In the genomic region with DNA sequence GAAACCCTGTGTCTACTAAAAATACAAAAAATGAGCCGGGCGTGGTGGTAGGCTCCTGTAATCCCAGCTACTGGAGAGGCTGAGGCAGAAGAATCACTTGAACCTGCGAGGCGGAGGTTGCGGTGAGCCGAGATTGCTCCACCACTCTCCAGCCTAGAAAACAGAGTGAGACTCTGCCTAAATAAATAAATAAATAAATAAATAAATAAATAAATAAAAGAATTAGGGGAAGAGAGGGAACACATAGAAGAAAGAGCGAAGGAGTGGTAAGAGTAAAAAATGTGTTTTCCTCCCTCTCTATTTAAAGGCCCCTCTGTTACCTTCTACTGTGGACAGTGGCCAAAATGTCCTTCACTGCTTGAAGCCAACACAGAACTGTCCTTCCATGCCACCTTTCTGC, we compare ENCODE assay signal across 31 cellular contexts.
"Had no signal": no experiment of that assay in that cellular context is flagged by ENCODE, and none has a peak within 500 bp of the region (broad histone marks: within the 10 kb centered on the region; RNA-seq: fewer than 3 reads in every experiment).

No MANE protein-coding gene starts in this region.

- ATAC-seq: activated CD4-positive, alpha-beta T cell treated with anti-CD3 and anti-CD28 coated beads for 36 hours; activated CD8-positive, alpha-beta memory T cell treated with anti-CD3 and anti-CD28 coated beads, Interleukin-2, amount 10 ng/mL, durations not matched to agents 7 days and 5 days; activated CD8-positive, alpha-beta T cell treated with anti-CD3 and anti-CD28 coated beads, Interleukin-2, amount 10 ng/mL, durations not matched to agents 7 days and 5 days; activated naive CD8-positive, alpha-beta T cell treated with anti-CD3 and anti-CD28 coated beads, Interleukin-2, amount 50 U/mL, for 24 hours had no signal

- H3K27me3 ChIP-seq: ascending aorta, cardiac muscle cell had no signal

- H3K4me1 ChIP-seq: ascending aorta had no signal

- H3K36me3 ChIP-seq: ascending aorta, cardiac muscle cell had no signal

- FAIRE-seq: bronchial epithelial cell, TTC549 had no signal

- H3K4me3 ChIP-seq: ascending aorta, cardiac muscle cell had no signal

- H3K27ac ChIP-seq: ascending aorta, cardiac muscle cell, VCaP had no signal

- DNase-seq: activated B cell treated with CpG ODN at 0.5 μM for 24 hours; activated CD4-positive, alpha-beta memory T cell treated with anti-CD3 and anti-CD28 coated beads, Interleukin-2, amount 10 ng/mL, durations not matched to agents 7 days and 5 days; activated CD4-positive, alpha-beta T cell treated with anti-CD3 and anti-CD28 coated beads for 36 hours; activated CD4-positive, alpha-beta T cell treated with anti-CD3 and anti-CD28 coated beads for 48 hours; activated CD4-positive, alpha-beta T cell treated with anti-CD3 and anti-CD28 coated beads, Interleukin-2, amount 10 ng/mL, durations not matched to agents 7 days and 5 days; activated CD4-positive, alpha-beta T cell treated with anti-CD3 and anti-CD28 coated beads, Interleukin-2, amount 50 U/mL, for 48 hours; activated CD4-positive, CD25-positive, alpha-beta regulatory T cell treated with anti-CD3 and anti-CD28 coated beads, Interleukin-2, amount 50 U/mL, for 72 hours; activated CD8-positive, alpha-beta memory T cell treated with anti-CD3 and anti-CD28 coated beads for 24 hours; activated CD8-positive, alpha-beta memory T cell treated with anti-CD3 and anti-CD28 coated beads, Interleukin-2, amount 10 ng/mL, durations not matched to agents 7 days and 5 days; activated CD8-positive, alpha-beta memory T cell treated with anti-CD3 and anti-CD28 coated beads, Interleukin-2, amount 50 U/mL, for 48 hours; activated CD8-positive, alpha-beta T cell treated with anti-CD3 and anti-CD28 coated beads, Interleukin-2, amount 10 ng/mL, durations not matched to agents 7 days and 5 days; activated effector memory CD4-positive, alpha-beta T cell treated with Interleukin-2 at 50 U/mL for 16 hours; activated gamma-delta T cell; activated naive CD4-positive, alpha-beta T cell treated with anti-CD3 and anti-CD28 coated beads, Interleukin-2, amount 10 ng/mL, durations not matched to agents 7 days and 5 days; activated naive CD4-positive, alpha-beta T cell treated with Interleukin-2 at 50 U/mL for 16 hours; activated naive CD8-positive, alpha-beta T cell treated with anti-CD3 and anti-CD28 coated beads, Interleukin-2, amount 10 ng/mL, durations not matched to agents 7 days and 5 days; activated naive CD8-positive, alpha-beta T cell treated with anti-CD3 and anti-CD28 coated beads, Interleukin-2, amount 50 U/mL, for 24 hours; activated T-cell treated with anti-CD3 and anti-CD28 coated beads, Interleukin-2, amount 50 U/mL, for 24 hours; activated T-cell treated with anti-CD3 and anti-CD28 coated beads, Interleukin-2, amount 50 U/mL, for 48 hours; amygdala; anterior cingulate cortex; caudate nucleus; cerebellar nuclear complex; T-helper 1 cell; T-helper 2 cell; T-helper 9 cell had no signal

- H3K9me3 ChIP-seq: ascending aorta had no signal
